11 cellular contexts compared by ENCODE assay signal in genomic region chr1:91877574-91878208, GRCh38. TPM values are rescaled to one million over a fixed set of nuclear protein-coding genes. Genes with fewer than 3 reads are reported as not detected.
A peak's percentile ranks its signal among the peaks of the same experiment; 100 is the strongest.
DNase-seq lines count a peak whose midpoint lies in the region; ATAC-seq and TF ChIP-seq lines count a peak whose summit lies in the region.
"Had no signal": no experiment of that assay in that cellular context is flagged by ENCODE, and none has a peak within 500 bp of the region (broad histone marks: within the 10 kb centered on the region; RNA-seq: fewer than 3 reads in every experiment).

No MANE protein-coding gene starts in this region.

- TF ChIP-seq CTCF in IMR-90 (conservative IDR thresholded peaks at IDR 0.05; ENCODE audit: low read depth, low read length) = no peak

- TF ChIP-seq POLR2A in IMR-90 (IDR thresholded peaks at IDR 0.05; ENCODE audit: low read depth, low read length) = no peak

- peak overlapping the region; percentile 85 for H3K27ac Mint-ChIP-seq in activated CD4-positive, alpha-beta T cell treated with anti-CD3 and anti-CD28 coated beads, Interleukin-2, amount 10 ng/mL, durations not matched to agents 24 days and 14 days
- peak overlapping the region in 2 of 9 donors; percentile 15 to 46 for H3K27ac Mint-ChIP-seq in naive thymus-derived CD4-positive, alpha-beta T cell

- H3K9ac ChIP-seq in IMR-90 (ENCODE audit: low read depth, low read length) = no peak overlapping the region

- H3K27me3 ChIP-seq in IMR-90 (ENCODE audit: control insufficient read depth, insufficient read depth, low read length) = peaks cover 1% of the 10 kb centered on the region
- no peaks in the 10 kb centered on the region for H3K27me3 ChIP-seq in naive thymus-derived CD4-positive, alpha-beta T cell (ENCODE audit: control insufficient read depth in 2 of 2, insufficient read depth in 2 of 2, low read length in 2 of 2)

- in situ Hi-C loops in IMR-90 (cut with MboI; ENCODE audit: low sequenced_read_pairs) = no loop called here

- H4K20me1 ChIP-seq in IMR-90 (ENCODE audit: insufficient read depth, low read length) = peaks cover under 1% of the 10 kb centered on the region

- WGBS in IMR-90 (ENCODE audit: extremely low coverage in 2 of 2, insufficient read length in 1 of 2), 2 experiments = no CpG with 5 or more reads among the region's 5 CpGs

- peaks cover under 1% of the 10 kb centered on the region; the same call in 1 of the 2 replicates for H3K4me1 ChIP-seq in IMR-90 (ENCODE audit: control insufficient read depth, insufficient read depth, low read length)
- H3K4me1 ChIP-seq in naive thymus-derived CD4-positive, alpha-beta T cell (ENCODE audit: control insufficient read depth in 2 of 2, insufficient read depth in 2 of 2, low read length in 2 of 2) = peaks cover 13 to 36% of the 10 kb centered on the region in 2 donors

- no peak overlapping the region for H2AK5ac ChIP-seq in IMR-90 (ENCODE audit: low read depth, low read length)

- no peak overlapping the region for H3K23ac ChIP-seq in IMR-90 (ENCODE audit: low read depth, low read length)

- H3K79me1 ChIP-seq in IMR-90 (ENCODE audit: low read depth in 1 of 2, low read length in 2 of 2) = peaks cover 12 to 18% of the 10 kb centered on the region in 2 experiments; a peak in 3 of 4 replicates

- H2BK20ac ChIP-seq in IMR-90 (ENCODE audit: low read depth, low read length) = no peak overlapping the region

- no TSS peak for BruUV-seq in IMR-90 (replicated peaks; lab: Mats Ljungman, UMichigan)

- H3K14ac ChIP-seq in IMR-90 (replicated peaks; ENCODE audit: low read depth, low read length) = no peak overlapping the region

- no peak overlapping the region for H3K4ac ChIP-seq in IMR-90 (ENCODE audit: low read depth, low read length)

- POLR2A ChIA-PET in IMR-90 (lab: Charles Lee; ENCODE audit: unreplicated experiment) = no interaction called here
- POLR2A ChIA-PET in naive thymus-derived CD4-positive, alpha-beta T cell (lab: Charles Lee) = no interaction called here

- ATAC-seq in GM21717 (IDR thresholded peaks at IDR 0.05; ENCODE audit: unreplicated experiment) = peak; percentile 39
- no peak for ATAC-seq in IMR-90 (ENCODE audit: low read depth)
- ATAC-seq in naive thymus-derived CD4-positive, alpha-beta T cell = peak; percentile 49

- no peak overlapping the region for H4K5ac ChIP-seq in IMR-90 (ENCODE audit: low read depth, low read length)

- H3K4me1 Mint-ChIP-seq in activated CD4-positive, alpha-beta T cell treated with anti-CD3 and anti-CD28 coated beads, Interleukin-2, amount 10 ng/mL, durations not matched to agents 24 days and 14 days = peaks cover 48% of the 10 kb centered on the region
- peaks cover 16 to 61% (median 41%) of the 10 kb centered on the region in 7 donors for H3K4me1 Mint-ChIP-seq in naive thymus-derived CD4-positive, alpha-beta T cell

- intact Hi-C loops in activated CD4-positive, alpha-beta T cell treated with anti-CD3 and anti-CD28 coated beads, Interleukin-2, amount 10 ng/mL, durations not matched to agents 24 days and 14 days (cut with micrococcal nuclease) = loop anchor here (1.0 to 2.0 kb wide), 7 partner anchors 8 to 355 kb away; no protein-coding TSS in a partner anchor
- intact Hi-C loops in IMR-90 (cut with micrococcal nuclease) = no loop called here
- intact Hi-C loops in naive thymus-derived CD4-positive, alpha-beta T cell (cut with micrococcal nuclease) = no loop called here

- DNase-seq in activated CD4-positive, alpha-beta T cell treated with anti-CD3 and anti-CD28 coated beads, Interleukin-2, amount 10 ng/mL, durations not matched to agents 24 days and 14 days = no peak
- no peak for DNase-seq in activated CD4-positive, alpha-beta T cell treated with anti-CD3 and anti-CD28 coated beads, Interleukin-2, amount 50 U/mL, for 4 hours
- DNase-seq in IMR-90 (peak; percentile 46), HK-2 (ENCODE audit: unreplicated experiment) (no peak), cerebellar cortex (ENCODE audit: low spot score) (no peak), OCI-M1 (lab: John Stamatoyannopoulos, UW) (no peak)
- DNase-seq in naive thymus-derived CD4-positive, alpha-beta T cell = no peak
- DNase-seq: DMS153, H7 had no signal

- no peak overlapping the region for H3K4me3 ChIP-seq in IMR-90 (ENCODE audit: insufficient read depth, low read depth, low read length)
- H3K4me3 ChIP-seq in naive thymus-derived CD4-positive, alpha-beta T cell (ENCODE audit: low read length) = no peak overlapping the region
- H3K4me3 ChIP-seq: skin epidermis had no signal

- H3K36me3 ChIP-seq in IMR-90 (ENCODE audit: control insufficient read depth, insufficient read depth, low read length) = no peaks in the 10 kb centered on the region
- H3K36me3 ChIP-seq in naive thymus-derived CD4-positive, alpha-beta T cell (ENCODE audit: control insufficient read depth in 2 of 3, insufficient read depth in 3 of 3, low read length in 3 of 3) = no peaks in the 10 kb centered on the region

- CTCF ChIA-PET in IMR-90 (lab: Yijun Ruan, JAX) = interaction anchor here (0.5 to 0.8 kb wide), 2 partner anchors 13 to 47 kb away, joined by 4 to 6 read pairs; no protein-coding TSS in a partner anchor
- CTCF ChIA-PET in naive thymus-derived CD4-positive, alpha-beta T cell (lab: Charles Lee) = no interaction called here

- H3K9me1 ChIP-seq in IMR-90 (ENCODE audit: insufficient read depth, low read length) = peaks cover 2% of the 10 kb centered on the region; the same call in 1 of the 2 replicates

- no peak overlapping the region for H3K27ac ChIP-seq in IMR-90 (ENCODE audit: insufficient read depth, low read length)
- H3K27ac ChIP-seq in naive thymus-derived CD4-positive, alpha-beta T cell (ENCODE audit: low read depth, low read length) = no peak overlapping the region

- H3K18ac ChIP-seq in IMR-90 (ENCODE audit: low read depth, low read length) = no peak overlapping the region

- dilution Hi-C loops in IMR-90 (cut with HindIII; ENCODE audit: low sequenced_read_pairs, unreplicated experiment) = no loop called here

- H2AFZ ChIP-seq in IMR-90 (replicated peaks; ENCODE audit: low read length, poor library complexity) = no peak overlapping the region

- no peak overlapping the region for H2BK15ac ChIP-seq in IMR-90 (ENCODE audit: low read depth, low read length)

- H2AK9ac ChIP-seq in IMR-90 (replicated peaks; ENCODE audit: low read depth, low read length, poor library complexity) = no peak overlapping the region

- peaks cover 12% of the 10 kb centered on the region for H3K27me3 Mint-ChIP-seq in activated CD4-positive, alpha-beta T cell treated with anti-CD3 and anti-CD28 coated beads, Interleukin-2, amount 10 ng/mL, durations not matched to agents 24 days and 14 days
- peaks cover 0 to 41% (median 0%) of the 10 kb centered on the region in 5 donors for H3K27me3 Mint-ChIP-seq in naive thymus-derived CD4-positive, alpha-beta T cell

- H3K56ac ChIP-seq in IMR-90 (ENCODE audit: extremely low read depth, insufficient read depth, low read length) = no peak overlapping the region

- no peak overlapping the region for H2BK5ac ChIP-seq in IMR-90 (ENCODE audit: low read depth, low read length, poor library complexity, severe bottlenecking)

- TF ChIP-seq RAD21 in IMR-90 (IDR thresholded peaks at IDR 0.05; ENCODE audit: low read length) = no peak

- no peak overlapping the region for H3K4me2 ChIP-seq in IMR-90 (ENCODE audit: low read depth, low read length)

- peaks cover 3% of the 10 kb centered on the region for H3K36me3 Mint-ChIP-seq in activated CD4-positive, alpha-beta T cell treated with anti-CD3 and anti-CD28 coated beads, Interleukin-2, amount 10 ng/mL, durations not matched to agents 24 days and 14 days (ENCODE audit: low read depth)
- H3K36me3 Mint-ChIP-seq in naive thymus-derived CD4-positive, alpha-beta T cell = peaks cover 0 to 8% (median 0%) of the 10 kb centered on the region in 5 donors

- no peaks in the 10 kb centered on the region for H3K9me3 Mint-ChIP-seq in activated CD4-positive, alpha-beta T cell treated with anti-CD3 and anti-CD28 coated beads, Interleukin-2, amount 10 ng/mL, durations not matched to agents 24 days and 14 days
- H3K9me3 Mint-ChIP-seq in naive thymus-derived CD4-positive, alpha-beta T cell = no peaks in the 10 kb centered on the region

- H2BK120ac ChIP-seq in IMR-90 (ENCODE audit: low read depth, low read length) = no peak overlapping the region

- no peak overlapping the region for H4K8ac ChIP-seq in IMR-90 (ENCODE audit: low read depth in 2 of 2, low read length in 2 of 2)

- no peak overlapping the region for H4K91ac ChIP-seq in IMR-90 (ENCODE audit: insufficient read depth, low read depth, low read length)

- peak overlapping the region; percentile 76 for H3K4me3 Mint-ChIP-seq in activated CD4-positive, alpha-beta T cell treated with anti-CD3 and anti-CD28 coated beads, Interleukin-2, amount 10 ng/mL, durations not matched to agents 24 days and 14 days
- peak overlapping the region in 2 of 10 donors; percentile 14 to 21 for H3K4me3 Mint-ChIP-seq in naive thymus-derived CD4-positive, alpha-beta T cell

- no peaks in the 10 kb centered on the region for H3K9me3 ChIP-seq in IMR-90 (ENCODE audit: control insufficient read depth, insufficient read depth, low read length)
- H3K9me3 ChIP-seq in naive thymus-derived CD4-positive, alpha-beta T cell (ENCODE audit: control insufficient read depth in 2 of 3, low read length in 3 of 3) = no peaks in the 10 kb centered on the region

TF ChIP-seq in IMR-90, 13 proteins besides CTCF, POLR2A, EP300 and RAD21 (continues in another document):
- TF ChIP-seq MAFK (IDR thresholded peaks at IDR 0.05; ENCODE audit: low read depth, low read length) (no peak), FOS (IDR thresholded peaks at IDR 0.05; ENCODE audit: low read depth, low read length) (no peak), ELK1 (IDR thresholded peaks at IDR 0.05; ENCODE audit: borderline replicate concordance, low read depth, low read length) (no peak), SMC3 (IDR thresholded peaks at IDR 0.05; ENCODE audit: low read depth, low read length) (no peak), CEBPB (IDR thresholded peaks at IDR 0.05; ENCODE audit: low read depth, low read length) (0 out of 2 replicates have a peak, but pooled peaks have one; percentile 2)

RNA-seq across cellular contexts. Expression of gene TGFBR3, which starts 8.3 kb away (rescaled TPM):
- 5.3 and 7.4 TPM in 2 replicates for total RNA-seq in activated CD4-positive, alpha-beta T cell treated with anti-CD3 and anti-CD28 coated beads, Interleukin-2, amount 10 ng/mL, durations not matched to agents 24 days and 14 days
- total RNA-seq in IMR-90 (2012; rRNA removed) = 8.3 and 11.3 TPM in 2 replicates
- polyA plus RNA-seq in IMR-90 (2012; rRNA removed) = 3.0 and 4.0 TPM in 2 replicates
- 2.6 and 2.7 TPM in 2 replicates for polyA plus RNA-seq in IMR-90 (2012; cell fraction: cytosol; rRNA removed)
- 2.5 and 8.0 TPM in 2 replicates for polyA plus RNA-seq in IMR-90 (2012; cell fraction: nucleus; rRNA removed; ENCODE audit: low replicate concordance)
- total RNA-seq in naive thymus-derived CD4-positive, alpha-beta T cell = 10 to 100 TPM; 10.1 to 36.3 (median 18.5) TPM
- 10 to 100 TPM in 1 of 2 donors, 1 to 10 TPM in 1; 9.4 to 11.4 TPM for polyA plus RNA-seq in naive thymus-derived CD4-positive, alpha-beta T cell
